Comparison of ENCODE assay signal across 2 cellular contexts in the genomic region with DNA sequence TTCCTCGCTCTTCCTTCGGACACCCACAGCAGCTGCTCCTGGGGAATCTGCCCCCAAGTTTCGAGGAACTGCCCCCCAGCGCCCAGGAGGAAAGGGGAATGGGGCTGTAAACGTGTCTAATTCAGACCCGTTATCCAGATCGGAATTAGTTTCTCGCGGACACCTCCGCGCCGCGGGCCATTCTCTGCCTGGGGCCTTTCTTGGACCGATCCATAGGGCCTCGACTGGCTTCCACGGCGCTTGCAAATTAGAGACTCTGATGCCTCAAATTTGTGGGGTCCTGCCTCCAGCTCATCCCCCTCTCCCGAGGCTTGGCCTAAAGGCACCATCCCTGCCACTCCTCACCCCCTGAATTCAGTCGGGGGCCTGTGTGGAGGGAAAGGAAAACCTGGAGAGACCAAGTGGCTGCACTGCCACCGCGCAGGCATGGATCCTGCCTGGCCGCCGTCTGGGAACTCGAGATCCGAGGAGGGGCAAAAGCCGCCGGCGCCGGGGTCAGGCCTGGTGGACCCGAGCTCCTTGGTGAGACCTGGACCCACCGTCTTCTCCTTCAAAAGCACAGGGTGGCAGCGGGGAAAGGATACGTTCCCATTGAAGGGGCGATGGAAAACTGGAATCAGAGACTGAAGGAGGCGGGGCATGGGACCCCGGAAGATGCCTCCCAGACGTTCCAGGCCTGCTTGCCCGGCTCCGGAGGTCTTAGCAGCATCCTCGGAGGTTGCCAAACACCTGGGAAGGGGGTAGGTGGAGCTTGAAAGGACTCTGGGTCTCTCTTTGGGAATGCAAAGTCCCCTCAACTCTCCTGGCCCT.
TF ChIP-seq lines count a peak whose summit lies in the region.

No MANE protein-coding gene starts in this region.

TF ChIP-seq in SK-N-SH, 30 proteins besides CTCF, POLR2A, EP300 and RAD21:
- TF ChIP-seq GATA2 (CRISPR knock-in tag; IDR thresholded peaks at IDR 0.05) (no peak), EZH2phosphoT487 (IDR thresholded peaks at IDR 0.05; ENCODE audit: borderline replicate concordance, low read depth) (0 out of 2 replicates have a peak, but pooled peaks have one; percentile 39), FOXM1 (IDR thresholded peaks at IDR 0.05; ENCODE audit: low read depth) (no peak)

TF ChIP-seq in SK-N-SH treated with all-trans-retinoic acid at 6 μM for 48 hours, 23 proteins besides CTCF, POLR2A, EP300 and RAD21:
- TF ChIP-seq ZNF565 (CRISPR knock-in tag; conservative IDR thresholded peaks at IDR 0.05; ENCODE audit: low read depth) (no peak), ISL1 (CRISPR knock-in tag; IDR thresholded peaks at IDR 0.05) (no peak), ZNF70 (CRISPR knock-in tag; IDR thresholded peaks at IDR 0.05) (no peak), ZFP30 (CRISPR knock-in tag; IDR thresholded peaks at IDR 0.05) (no peak), CSDC2 (CRISPR knock-in tag; IDR thresholded peaks at IDR 0.05) (no peak), PPARA (CRISPR knock-in tag; IDR thresholded peaks at IDR 0.05; ENCODE audit: borderline replicate concordance) (no peak)
- TF ChIP-seq, protein P1, sequence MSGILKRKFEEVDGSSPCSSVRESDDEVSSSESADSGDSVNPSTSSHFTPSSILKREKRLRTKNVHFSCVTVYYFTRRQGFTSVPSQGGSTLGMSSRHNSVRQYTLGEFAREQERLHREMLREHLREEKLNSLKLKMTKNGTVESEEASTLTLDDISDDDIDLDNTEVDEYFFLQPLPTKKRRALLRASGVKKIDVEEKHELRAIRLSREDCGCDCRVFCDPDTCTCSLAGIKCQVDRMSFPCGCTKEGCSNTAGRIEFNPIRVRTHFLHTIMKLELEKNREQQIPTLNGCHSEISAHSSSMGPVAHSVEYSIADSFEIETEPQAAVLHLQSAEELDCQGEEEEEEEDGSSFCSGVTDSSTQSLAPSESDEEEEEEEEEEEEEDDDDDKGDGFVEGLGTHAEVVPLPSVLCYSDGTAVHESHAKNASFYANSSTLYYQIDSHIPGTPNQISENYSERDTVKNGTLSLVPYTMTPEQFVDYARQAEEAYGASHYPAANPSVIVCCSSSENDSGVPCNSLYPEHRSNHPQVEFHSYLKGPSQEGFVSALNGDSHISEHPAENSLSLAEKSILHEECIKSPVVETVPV (CRISPR knock-in tag; IDR thresholded peaks at IDR 0.05): no peak
- TF ChIP-seq, protein P2, sequence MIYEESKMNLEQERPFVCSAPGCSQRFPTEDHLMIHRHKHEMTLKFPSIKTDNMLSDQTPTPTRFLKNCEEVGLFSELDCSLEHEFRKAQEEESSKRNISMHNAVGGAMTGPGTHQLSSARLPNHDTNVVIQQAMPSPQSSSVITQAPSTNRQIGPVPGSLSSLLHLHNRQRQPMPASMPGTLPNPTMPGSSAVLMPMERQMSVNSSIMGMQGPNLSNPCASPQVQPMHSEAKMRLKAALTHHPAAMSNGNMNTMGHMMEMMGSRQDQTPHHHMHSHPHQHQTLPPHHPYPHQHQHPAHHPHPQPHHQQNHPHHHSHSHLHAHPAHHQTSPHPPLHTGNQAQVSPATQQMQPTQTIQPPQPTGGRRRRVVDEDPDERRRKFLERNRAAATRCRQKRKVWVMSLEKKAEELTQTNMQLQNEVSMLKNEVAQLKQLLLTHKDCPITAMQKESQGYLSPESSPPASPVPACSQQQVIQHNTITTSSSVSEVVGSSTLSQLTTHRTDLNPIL (CRISPR knock-in tag; IDR thresholded peaks at IDR 0.05; ENCODE audit: low read depth): no peak
TF ChIP-seq in SK-N-SH treated with all-trans-retinoic acid at 6 μM for 48 hours: peak in this region for 0.
